9 cellular contexts compared by ENCODE assay signal in the genomic region with DNA sequence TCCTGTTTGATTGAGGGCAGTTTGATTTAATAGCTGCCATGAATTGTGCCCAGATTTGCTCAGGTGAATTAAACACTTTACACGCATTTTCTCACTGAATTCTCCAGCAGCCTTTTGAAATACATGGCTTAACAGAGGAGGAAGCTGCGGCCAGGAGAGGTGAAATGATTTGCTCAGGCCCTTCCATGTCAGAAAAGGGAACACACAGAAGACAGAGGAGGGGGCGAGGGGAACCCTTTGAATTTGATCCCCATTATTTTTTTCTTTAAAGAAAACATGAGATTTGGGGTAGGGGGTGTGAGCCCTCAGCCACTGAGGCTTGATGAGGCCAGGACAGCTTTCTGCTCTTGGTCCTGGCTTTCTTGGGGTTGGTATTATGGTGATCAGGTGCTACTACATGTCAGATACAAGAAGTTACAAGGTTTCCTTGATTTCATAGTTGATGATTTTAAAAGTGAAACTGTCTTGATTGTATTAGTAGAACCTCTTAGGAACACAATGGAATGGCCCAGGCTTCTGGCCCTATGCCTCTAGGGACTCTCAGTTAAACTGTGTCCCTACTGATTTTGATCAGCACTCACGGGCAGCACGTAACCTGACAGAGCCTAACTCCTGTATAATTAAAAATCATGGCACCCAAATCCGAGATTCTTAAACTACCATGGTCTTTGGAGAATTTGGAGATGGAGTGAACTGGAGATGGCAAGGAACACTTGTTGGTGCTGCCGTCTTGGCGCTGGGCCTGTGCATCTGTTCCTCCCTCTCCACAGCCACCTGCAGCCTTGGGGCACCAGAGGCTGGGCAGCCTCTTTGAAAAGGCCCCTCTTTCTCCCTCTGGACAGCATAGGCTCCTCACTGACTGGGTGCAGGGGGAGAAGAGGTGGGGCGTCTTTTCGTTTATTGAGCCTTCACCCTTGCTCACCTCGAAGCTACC.
A peak's percentile ranks its signal among the peaks of the same experiment; 100 is the strongest.
DNase-seq lines count a peak whose midpoint lies in the region; ATAC-seq and TF ChIP-seq lines count a peak whose summit lies in the region.
"Had no signal": no experiment of that assay in that cellular context is flagged by ENCODE, and none has a peak within 500 bp of the region (broad histone marks: within the 10 kb centered on the region; RNA-seq: fewer than 3 reads in every experiment).

No MANE protein-coding gene starts in this region.

- TF ChIP-seq CTCF in heart left ventricle (IDR thresholded peaks at IDR 0.05) = no peak
- TF ChIP-seq CTCF in transverse colon (IDR thresholded peaks at IDR 0.05) = no peak

- intact Hi-C loops in heart left ventricle (cut with DNase I) (loop anchor here in 2 of 10 donors (5.0 to 10.0 kb wide), 2 partner anchors 46 to 49 kb away; no protein-coding TSS in a partner anchor), left cardiac atrium (cut with DNase I) (no loop called here), transverse colon (cut with DNase I; ENCODE audit: low total_unique reads) (no loop called here)

- peaks cover 9 to 86% (median 58%) of the 10 kb centered on the region in 12 donors for H3K4me1 ChIP-seq in heart left ventricle
- H3K4me1 ChIP-seq in ectodermal cell (ENCODE audit: control insufficient read depth, insufficient read depth, low read length) = peaks cover 29% of the 10 kb centered on the region
- peaks cover 11 to 37% (median 26%) of the 10 kb centered on the region in 4 donors for H3K4me1 ChIP-seq in transverse colon

- TF ChIP-seq EP300 in transverse colon (IDR thresholded peaks at IDR 0.05; ENCODE audit: low read depth) = no peak

- in situ Hi-C loops in transverse colon (cut with MboI; ENCODE audit: low pct_ligation_motif_present in 1 of 4, low pct_unique_long_range_greater_than_20kb in 1 of 4, low sequenced_read_pairs in 3 of 4) = loop anchor here in 1 of 4 donors (25.0 kb wide), 1 partner anchor 139 kb away; no protein-coding TSS in a partner anchor

- peak in 1 of 5 donors; percentile 51 for DNase-seq in heart left ventricle
- no peak for DNase-seq in left cardiac atrium
- DNase-seq in transverse colon = no peak
- no peak for DNase-seq in MG63
- DNase-seq in stimulated activated CD4-positive, alpha-beta T cell treated with anti-CD3 and anti-CD28 coated beads, Interleukin-15, amount 100 ng/mL, for 24 hours = no peak
- no peak for DNase-seq in NCI-H1930 (lab: John Stamatoyannopoulos, UW)

- H3K4me3 ChIP-seq in heart left ventricle (peak overlapping the region in 2 of 12 donors; percentile 8 to 14), ectodermal cell (ENCODE audit: insufficient read depth, low read depth, low read length) (no peak overlapping the region), transverse colon (no peak overlapping the region), MG63 (no peak overlapping the region)

- peak in 1 of 4 donors; percentile 59 for ATAC-seq in heart left ventricle
- no peak for ATAC-seq in left cardiac atrium
- ATAC-seq in HG03196 (IDR thresholded peaks at IDR 0.05; ENCODE audit: unreplicated experiment) = peak; percentile 4

- H3K9me3 ChIP-seq in heart left ventricle (peaks cover 0 to 5% (median 0%) of the 10 kb centered on the region in 12 donors), ectodermal cell (ENCODE audit: control insufficient read depth, low read length) (no peaks in the 10 kb centered on the region), transverse colon (no peaks in the 10 kb centered on the region), MG63 (peaks cover 24% of the 10 kb centered on the region)

- WGBS in heart left ventricle, 4 donors = 68 to 76% (median 72%) methylated on average over 11 of the region's 11 CpGs
- WGBS in ectodermal cell, 2 experiments = 85 to 90% methylated on average over 11 of the region's 11 CpGs
- WGBS in transverse colon (ENCODE audit: low coverage in 1 of 2), 2 donors = 77 to 80% methylated on average over 7 to 11 of the region's 11 CpGs

- no peaks in the 10 kb centered on the region for H3K36me3 ChIP-seq in heart left ventricle
- H3K36me3 ChIP-seq in ectodermal cell (ENCODE audit: control insufficient read depth, insufficient read depth, low read length) = no peaks in the 10 kb centered on the region
- H3K36me3 ChIP-seq in transverse colon = no peaks in the 10 kb centered on the region
- peaks cover 70% of the 10 kb centered on the region for H3K36me3 ChIP-seq in MG63

- H3K27ac ChIP-seq in heart left ventricle = peak overlapping the region; percentile 26 to 80 (median 70)
- H3K27ac ChIP-seq in ectodermal cell (ENCODE audit: insufficient read depth, low read depth, low read length, poor library complexity, severe bottlenecking) = peak overlapping the region; percentile 28
- peak overlapping the region; percentile 46 to 65 (median 58) for H3K27ac ChIP-seq in transverse colon

- TF ChIP-seq POLR2A in heart left ventricle (IDR thresholded peaks at IDR 0.05) = no peak
- TF ChIP-seq POLR2A in transverse colon (IDR thresholded peaks at IDR 0.05) = no peak

- H3K27me3 ChIP-seq in heart left ventricle (no peaks in the 10 kb centered on the region), ectodermal cell (ENCODE audit: control insufficient read depth, insufficient read depth, low read length, poor library complexity, severe bottlenecking) (no peaks in the 10 kb centered on the region), transverse colon (no peaks in the 10 kb centered on the region), MG63 (no peaks in the 10 kb centered on the region)
- H3K27me3 ChIP-seq: brain microvascular endothelial cell had no signal
